Comparison of ENCODE assay signal across 6 cellular contexts in the genomic region with DNA sequence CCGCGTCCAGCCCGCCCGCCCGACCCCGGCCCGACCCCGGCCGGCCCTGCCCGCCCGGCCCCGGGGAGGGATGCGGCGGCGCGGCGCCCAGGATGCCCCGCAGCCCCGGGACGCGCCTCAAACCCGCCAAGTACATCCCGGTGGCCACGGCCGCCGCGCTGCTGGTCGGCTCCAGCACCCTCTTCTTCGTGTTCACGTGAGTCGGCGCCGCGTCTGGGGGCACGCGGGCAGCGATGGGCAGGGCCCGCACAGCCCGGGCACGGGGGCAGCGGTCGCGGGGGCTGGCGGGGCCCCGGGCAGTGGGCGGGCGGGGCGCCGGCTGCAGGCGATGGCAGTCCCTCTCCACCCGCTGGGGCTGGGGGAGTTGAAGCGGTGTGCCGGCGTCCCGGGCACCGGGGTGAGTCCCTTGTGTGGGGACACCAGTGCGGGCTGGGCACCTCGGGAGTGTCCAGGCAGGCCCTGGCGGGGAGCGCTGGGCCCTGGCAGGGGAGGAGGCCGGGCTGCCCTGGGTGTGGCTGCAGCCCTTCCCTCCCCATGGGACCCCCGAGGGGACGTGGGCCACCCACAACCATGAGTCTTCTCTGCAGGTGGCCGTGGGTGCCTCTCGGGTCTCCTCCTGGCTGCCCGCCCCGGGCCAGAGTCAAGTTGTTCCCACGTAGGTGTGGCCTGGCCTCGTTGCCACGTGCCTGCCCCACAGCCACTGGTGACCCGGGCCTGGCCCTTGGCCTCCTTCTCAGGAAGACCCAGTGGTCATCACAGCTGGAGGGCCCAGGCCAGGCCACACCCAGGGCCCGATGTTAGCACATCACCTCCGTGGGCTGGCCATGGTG. TPM values are rescaled to one million over a fixed set of nuclear protein-coding genes. Genes with fewer than 3 reads are reported as not detected.
DNase-seq lines count a peak whose midpoint lies in the region; ATAC-seq, FAIRE-seq and TF ChIP-seq lines count a peak whose summit lies in the region.

No MANE protein-coding gene starts in this region.

- H3K79me2 ChIP-seq in GM23338 (replicated peaks; ENCODE audit: insufficient read depth) (peaks cover 35% of the 10 kb centered on the region), keratinocyte (ENCODE audit: control insufficient read depth, insufficient read depth, low read length) (peaks cover 46% of the 10 kb centered on the region)

- no peak overlapping the region for H2AFZ ChIP-seq in GM23338
- H2AFZ ChIP-seq in keratinocyte (ENCODE audit: control insufficient read depth, low read length): no peak overlapping the region

- H3K36me3 Mint-ChIP-seq in GM23338 (ENCODE audit: low read depth): peaks cover 15% of the 10 kb centered on the region
- peaks cover 4% of the 10 kb centered on the region for H3K36me3 Mint-ChIP-seq in activated CD4-positive, alpha-beta memory T cell treated with anti-CD3 and anti-CD28 coated beads for 36 hours

- peak overlapping the region; percentile 65 for H3K4me3 ChIP-seq in GM23338
- H3K4me3 ChIP-seq in keratinocyte (ENCODE audit: control insufficient read depth in 2 of 3, extremely low read depth in 1 of 3, insufficient read depth in 2 of 3, low read depth in 1 of 3, low read length in 3 of 3): peak overlapping the region; percentile 41 to 86 (median 71)

- H3K4me1 Mint-ChIP-seq in GM23338: peaks cover 2% of the 10 kb centered on the region; the same call in 1 of the 3 replicates
- H3K4me1 Mint-ChIP-seq in activated CD4-positive, alpha-beta memory T cell treated with anti-CD3 and anti-CD28 coated beads for 36 hours (ENCODE audit: low read depth): peaks cover 37% of the 10 kb centered on the region

- intact Hi-C loops in activated CD4-positive, alpha-beta memory T cell treated with anti-CD3 and anti-CD28 coated beads for 36 hours (cut with micrococcal nuclease): loop anchor here (1.0 kb wide), 1 partner anchor 15 kb away; a partner anchor contains a TSS

- no peak overlapping the region for H3K27ac ChIP-seq in GM23338 (ENCODE audit: low read depth)
- peak overlapping the region; percentile 6 for H3K27ac ChIP-seq in keratinocyte (ENCODE audit: control insufficient read depth, insufficient read depth, low read length)

- H3K36me3 ChIP-seq in GM23338 (ENCODE audit: insufficient read depth) (peaks cover 4% of the 10 kb centered on the region; the same call in 1 of the 2 replicates), keratinocyte (ENCODE audit: control insufficient read depth in 2 of 2, extremely low read depth in 1 of 2, insufficient read depth in 2 of 2, low read length in 2 of 2) (peaks cover 0 to 9% of the 10 kb centered on the region in 2 experiments)

- no peaks in the 10 kb centered on the region for H3K9me1 ChIP-seq in keratinocyte (ENCODE audit: control insufficient read depth, extremely low read depth, insufficient read depth, low read length)

- H3K9ac ChIP-seq in keratinocyte (ENCODE audit: control insufficient read depth, extremely low read depth, insufficient read depth, low read length): peak overlapping the region; percentile 77

- peak overlapping the region; percentile 66 for H3K4me3 Mint-ChIP-seq in GM23338
- H3K4me3 Mint-ChIP-seq in activated CD4-positive, alpha-beta memory T cell treated with anti-CD3 and anti-CD28 coated beads for 36 hours: peak overlapping the region; percentile 72

- dilution Hi-C loops in keratinocyte (cut with MboI; ENCODE audit: extremely low pct_ligation_motif_present, low sequenced_read_pairs): no loop called here

- POLR2A ChIA-PET in activated CD4-positive, alpha-beta memory T cell treated with anti-CD3 and anti-CD28 coated beads for 36 hours (lab: Charles Lee): no interaction called here

- TF ChIP-seq CTCF in GM23338 (conservative IDR thresholded peaks at IDR 0.05; ENCODE audit: low read depth in 2 of 2): no peak
- TF ChIP-seq CTCF in keratinocyte (optimal IDR thresholded peaks at IDR 0.05 in 1 of 3, IDR thresholded peaks at IDR 0.05 in 1 of 3, conservative IDR thresholded peaks at IDR 0.05 in 1 of 3; ENCODE audit: extremely low read depth in 1 of 3, insufficient read depth in 2 of 3, low read length in 3 of 3): no peak

- peak overlapping the region; percentile 81 for H3K4me2 ChIP-seq in GM23338
- H3K4me2 ChIP-seq in keratinocyte (ENCODE audit: control insufficient read depth, extremely low read depth, insufficient read depth, low read depth, low read length): peak overlapping the region; percentile 93

- no peaks in the 10 kb centered on the region for H3K9me2 ChIP-seq in GM23338 (ENCODE audit: insufficient read depth)

- no peak for FAIRE-seq in keratinocyte (lab: Jason Lieb, UNC)

- H3K9me3 Mint-ChIP-seq in GM23338: no peaks in the 10 kb centered on the region
- H3K9me3 Mint-ChIP-seq in activated CD4-positive, alpha-beta memory T cell treated with anti-CD3 and anti-CD28 coated beads for 36 hours: no peaks in the 10 kb centered on the region

- H3K4me1 ChIP-seq in GM23338 (ENCODE audit: insufficient read depth): no peaks in the 10 kb centered on the region; the same call in 1 of the 2 replicates
- peaks cover 13% of the 10 kb centered on the region for H3K4me1 ChIP-seq in keratinocyte (ENCODE audit: control insufficient read depth, extremely low read depth, insufficient read depth, low read length)

- ATAC-seq in GM23338 (no peak), HG02870 (IDR thresholded peaks at IDR 0.05; ENCODE audit: unreplicated experiment) (no peak)

- DNase-seq in GM23338 (ENCODE audit: low spot score) (no peak), keratinocyte (ENCODE audit: low read depth, low spot score) (no peak), pons (ENCODE audit: low spot score) (no peak), DMS153 (lab: John Stamatoyannopoulos, UW) (no peak)
- peak; percentile 20 for DNase-seq in activated CD4-positive, alpha-beta memory T cell treated with anti-CD3 and anti-CD28 coated beads for 36 hours

- CTCF ChIA-PET in activated CD4-positive, alpha-beta memory T cell treated with anti-CD3 and anti-CD28 coated beads for 36 hours (lab: Charles Lee): no interaction called here

- peaks cover 31% of the 10 kb centered on the region for H3F3A ChIP-seq in GM23338 (replicated peaks; ENCODE audit: low read depth)

- no peaks in the 10 kb centered on the region for H3K9me3 ChIP-seq in keratinocyte (ENCODE audit: control insufficient read depth, low read depth, low read length)

- H4K20me1 ChIP-seq in GM23338 (replicated peaks; ENCODE audit: insufficient read depth) (no peaks in the 10 kb centered on the region; the same call in 1 of the 2 replicates), keratinocyte (ENCODE audit: control insufficient read depth, extremely low read depth, insufficient read depth, low read length) (peaks cover 20% of the 10 kb centered on the region)

- no peaks in the 10 kb centered on the region for H3K27me3 ChIP-seq in GM23338 (ENCODE audit: insufficient read depth)
- no peaks in the 10 kb centered on the region for H3K27me3 ChIP-seq in keratinocyte (ENCODE audit: control insufficient read depth, extremely low read depth, insufficient read depth, low read length)

- peaks cover 15% of the 10 kb centered on the region for H3K27me3 Mint-ChIP-seq in GM23338 (ENCODE audit: insufficient read depth, low read depth, poor library complexity)
- H3K27me3 Mint-ChIP-seq in activated CD4-positive, alpha-beta memory T cell treated with anti-CD3 and anti-CD28 coated beads for 36 hours: no peaks in the 10 kb centered on the region

- H3K27ac Mint-ChIP-seq in GM23338: no peak overlapping the region
- no peak overlapping the region for H3K27ac Mint-ChIP-seq in activated CD4-positive, alpha-beta memory T cell treated with anti-CD3 and anti-CD28 coated beads for 36 hours

RNA-seq across cellular contexts. Expression of a gene that starts 0.5 kb away (rescaled TPM):
- total RNA-seq in GM23338 (2014; rRNA removed; shearing (Covaris generic)): 26.1 and 47.6 TPM in 2 replicates
- 13.7 and 22.1 TPM in 2 replicates for polyA plus RNA-seq in GM23338 (2016; fragmentation: Nextera tagmentation; extraction: Ambion mirVana)
- 10 to 100 TPM; 46.3 to 46.5 TPM for total RNA-seq in activated CD4-positive, alpha-beta memory T cell treated with anti-CD3 and anti-CD28 coated beads for 36 hours
- 16.0 to 44.5 TPM (median 25.4 TPM) in 3 replicates for polyA plus RNA-seq in keratinocyte
- polyA plus RNA-seq in keratinocyte (2011; ENCODE audit: low read depth): 3.4 TPM
- polyA plus RNA-seq in keratinocyte (2011; cell fraction: cytosol; rRNA removed): 16.7 and 34.6 TPM in 2 replicates
- polyA plus RNA-seq in keratinocyte (2011; cell fraction: nucleus; rRNA removed): 170 and 225 TPM in 2 replicates
- polyA plus RNA-seq in keratinocyte (2012; ENCODE audit: low replicate concordance): 17.3 and 50.3 TPM in 2 replicates
- polyA minus RNA-seq in keratinocyte: 23.9 to 130 TPM (median 28.7 TPM) in 3 replicates
- polyA minus RNA-seq in keratinocyte (2011; cell fraction: cytosol; rRNA and poly(A)+ RNA removed): 26.3 TPM
- polyA minus RNA-seq in keratinocyte (2011; cell fraction: nucleus; rRNA and poly(A)+ RNA removed): 28.4 and 56.4 TPM in 2 replicates

RNA-seq across cellular contexts. Expression of a gene that starts 15.0 kb away (rescaled TPM):
- total RNA-seq in GM23338 (2014; rRNA removed; shearing (Covaris generic)): 56.4 and 61.3 TPM in 2 replicates
- polyA plus RNA-seq in GM23338 (2016; fragmentation: Nextera tagmentation; extraction: Ambion mirVana) (41.3 and 42.9 TPM in 2 replicates), keratinocyte (18.3 to 53.7 TPM (median 20.6 TPM) in 3 replicates)
- total RNA-seq in activated CD4-positive, alpha-beta memory T cell treated with anti-CD3 and anti-CD28 coated beads for 36 hours: 10 to 100 TPM; 70.6 to 75.8 TPM
- polyA plus RNA-seq in keratinocyte (2011; ENCODE audit: low read depth): 5.6 TPM
- 9.5 and 16.8 TPM in 2 replicates for polyA plus RNA-seq in keratinocyte (2011; cell fraction: cytosol; rRNA removed)
- 94.5 and 118 TPM in 2 replicates for polyA plus RNA-seq in keratinocyte (2011; cell fraction: nucleus; rRNA removed)
- 25.8 and 30.1 TPM in 2 replicates for polyA plus RNA-seq in keratinocyte (2012; ENCODE audit: low replicate concordance)
- polyA minus RNA-seq in keratinocyte: 23.0 to 59.2 TPM (median 34.2 TPM) in 3 replicates
- polyA minus RNA-seq in keratinocyte (2011; cell fraction: cytosol; rRNA and poly(A)+ RNA removed): 46.4 TPM
- polyA minus RNA-seq in keratinocyte (2011; cell fraction: nucleus; rRNA and poly(A)+ RNA removed): 28.0 and 35.1 TPM in 2 replicates

RNA-seq across cellular contexts. Expression of a gene that starts 16.2 kb away (rescaled TPM):
- total RNA-seq in GM23338 (2014; rRNA removed; shearing (Covaris generic)): 987 and 1,206 TPM in 2 replicates
- polyA plus RNA-seq in GM23338 (2016; fragmentation: Nextera tagmentation; extraction: Ambion mirVana) (988 and 1,014 TPM in 2 replicates), keratinocyte (141 to 278 TPM (median 193 TPM) in 3 replicates)
- 100 to 1,000 TPM; 359 to 372 TPM for total RNA-seq in activated CD4-positive, alpha-beta memory T cell treated with anti-CD3 and anti-CD28 coated beads for 36 hours
- polyA plus RNA-seq in keratinocyte (2011; ENCODE audit: low read depth): 44.3 TPM
- 251 and 309 TPM in 2 replicates for polyA plus RNA-seq in keratinocyte (2011; cell fraction: cytosol; rRNA removed)
- polyA plus RNA-seq in keratinocyte (2011; cell fraction: nucleus; rRNA removed): 131 and 136 TPM in 2 replicates
- 80.4 and 206 TPM in 2 replicates for polyA plus RNA-seq in keratinocyte (2012; ENCODE audit: low replicate concordance)
- 91.3 to 166 TPM (median 155 TPM) in 3 replicates for polyA minus RNA-seq in keratinocyte
- 158 TPM for polyA minus RNA-seq in keratinocyte (2011; cell fraction: cytosol; rRNA and poly(A)+ RNA removed)
- polyA minus RNA-seq in keratinocyte (2011; cell fraction: nucleus; rRNA and poly(A)+ RNA removed): 27.4 and 32.5 TPM in 2 replicates

RNA-seq across cellular contexts. Expression of a gene that starts 18.8 kb away (rescaled TPM):
- total RNA-seq in GM23338 (2014; rRNA removed; shearing (Covaris generic)): not detected in 2 replicates
- polyA plus RNA-seq in GM23338 (2016; fragmentation: Nextera tagmentation; extraction: Ambion mirVana) (not detected in 2 replicates), keratinocyte (not detected in 3 replicates)
- under 1 TPM in 1 of 2 experiments, not detected in 1; 0.52 TPM for total RNA-seq in activated CD4-positive, alpha-beta memory T cell treated with anti-CD3 and anti-CD28 coated beads for 36 hours
- not detected for polyA plus RNA-seq in keratinocyte (2011; ENCODE audit: low read depth)
- polyA plus RNA-seq in keratinocyte (2011; cell fraction: cytosol; rRNA removed): not detected in 2 replicates
- not detected in 2 replicates for polyA plus RNA-seq in keratinocyte (2011; cell fraction: nucleus; rRNA removed)
- not detected in 2 replicates for polyA plus RNA-seq in keratinocyte (2012; ENCODE audit: low replicate concordance)
- polyA minus RNA-seq in keratinocyte: not detected in 3 replicates
- not detected for polyA minus RNA-seq in keratinocyte (2011; cell fraction: cytosol; rRNA and poly(A)+ RNA removed)
- not detected in 2 replicates for polyA minus RNA-seq in keratinocyte (2011; cell fraction: nucleus; rRNA and poly(A)+ RNA removed)

RNA-seq across cellular contexts. Expression of a gene that starts 52.0 kb away (rescaled TPM):
- 41.6 and 48.9 TPM in 2 replicates for total RNA-seq in GM23338 (2014; rRNA removed; shearing (Covaris generic))
- polyA plus RNA-seq in GM23338 (2016; fragmentation: Nextera tagmentation; extraction: Ambion mirVana): 11.4 and 12.2 TPM in 2 replicates
- total RNA-seq in activated CD4-positive, alpha-beta memory T cell treated with anti-CD3 and anti-CD28 coated beads for 36 hours: 10 to 100 TPM; 33.4 to 34.3 TPM
- polyA plus RNA-seq in keratinocyte: 14.3 to 24.3 TPM (median 17.2 TPM) in 3 replicates
- 13.5 TPM for polyA plus RNA-seq in keratinocyte (2011; ENCODE audit: low read depth)
- 11.2 and 13.8 TPM in 2 replicates for polyA plus RNA-seq in keratinocyte (2011; cell fraction: cytosol; rRNA removed)
- polyA plus RNA-seq in keratinocyte (2011; cell fraction: nucleus; rRNA removed): 61.4 and 73.1 TPM in 2 replicates
- polyA plus RNA-seq in keratinocyte (2012; ENCODE audit: low replicate concordance): 14.1 and 20.0 TPM in 2 replicates
- polyA minus RNA-seq in keratinocyte: 15.3 to 41.9 TPM (median 20.6 TPM) in 3 replicates
- polyA minus RNA-seq in keratinocyte (2011; cell fraction: cytosol; rRNA and poly(A)+ RNA removed): 11.7 TPM
- polyA minus RNA-seq in keratinocyte (2011; cell fraction: nucleus; rRNA and poly(A)+ RNA removed): 21.3 and 26.5 TPM in 2 replicates
